ENCODE assay signal across 8 cellular contexts in genomic region chrX:85004255-85004654, GRCh38. TPM values are rescaled to one million over a fixed set of nuclear protein-coding genes. Genes with fewer than 3 reads are reported as not detected.
DNase-seq lines count a peak whose midpoint lies in the region; ATAC-seq and TF ChIP-seq lines count a peak whose summit lies in the region.

No MANE protein-coding gene starts in this region.

- no peaks in the 10 kb centered on the region for H3K9me3 Mint-ChIP-seq in activated T-helper 1 cell treated with anti-CD3 and anti-CD28 coated beads, Interleukin-12 subunit alpha, Interleukin-12 subunit beta, Interleukin-2, Interleukin-4 antibody, amounts not matched to agents 30 ng/mL and 10 ng/mL and 1 ng/mL, durations not matched to agents 14 hours and 24 hours and 36 hours

- H3K27me3 Mint-ChIP-seq in activated T-helper 1 cell treated with anti-CD3 and anti-CD28 coated beads, Interleukin-12 subunit alpha, Interleukin-12 subunit beta, Interleukin-2, Interleukin-4 antibody, amounts not matched to agents 30 ng/mL and 10 ng/mL and 1 ng/mL, durations not matched to agents 14 hours and 24 hours and 36 hours (ENCODE audit: insufficient read depth), result peaks cover 2% of the 10 kb centered on the region

- TF ChIP-seq POLR2A in spleen (IDR thresholded peaks at IDR 0.05), result no peak

- intact Hi-C loops in activated T-helper 1 cell treated with anti-CD3 and anti-CD28 coated beads, Interleukin-12 subunit alpha, Interleukin-12 subunit beta, Interleukin-2, Interleukin-4 antibody, amounts not matched to agents 30 ng/mL and 10 ng/mL and 1 ng/mL, durations not matched to agents 14 hours and 24 hours and 36 hours (cut with micrococcal nuclease), result no loop called here
- intact Hi-C loops in spleen (cut with DNase I; ENCODE audit: low total_unique reads), result no loop called here

- H3K4me1 ChIP-seq in spleen, result peaks cover 0 to 9% (median 4%) of the 10 kb centered on the region in 6 donors

- H3K27me3 ChIP-seq in spleen (replicated peaks in 1 of 7), result no peaks in the 10 kb centered on the region

- TF ChIP-seq CTCF in spleen (IDR thresholded peaks at IDR 0.05 in 8 of 11, conservative IDR thresholded peaks at IDR 0.05 in 3 of 11), result no peak

- no peaks in the 10 kb centered on the region for H3K36me3 Mint-ChIP-seq in activated T-helper 1 cell treated with anti-CD3 and anti-CD28 coated beads, Interleukin-12 subunit alpha, Interleukin-12 subunit beta, Interleukin-2, Interleukin-4 antibody, amounts not matched to agents 30 ng/mL and 10 ng/mL and 1 ng/mL, durations not matched to agents 14 hours and 24 hours and 36 hours (ENCODE audit: low read depth)

- no peaks in the 10 kb centered on the region for H3K9me3 ChIP-seq in spleen

- no peaks in the 10 kb centered on the region for H3K36me3 ChIP-seq in spleen

- DNase-seq in EH (ENCODE audit: low read depth) (peak; percentile 23), spleen (no peak), COLO829 (ENCODE audit: low spot score) (no peak)
- DNase-seq in activated T-helper 1 cell treated with anti-CD3 and anti-CD28 coated beads, Interleukin-12 subunit alpha, Interleukin-12 subunit beta, Interleukin-2, Interleukin-4 antibody, amounts not matched to agents 30 ng/mL and 10 ng/mL and 1 ng/mL, durations not matched to agents 14 hours and 24 hours and 36 hours (ENCODE audit: low spot score), result no peak
- DNase-seq in stimulated activated CD8-positive, alpha-beta memory T cell treated with anti-CD3 and anti-CD28 coated beads, Interleukin-4, amount 100 ng/mL, for 48 hours, result no peak

- peak overlapping the region; percentile 65 for H3K27ac Mint-ChIP-seq in activated T-helper 1 cell treated with anti-CD3 and anti-CD28 coated beads, Interleukin-12 subunit alpha, Interleukin-12 subunit beta, Interleukin-2, Interleukin-4 antibody, amounts not matched to agents 30 ng/mL and 10 ng/mL and 1 ng/mL, durations not matched to agents 14 hours and 24 hours and 36 hours

- H3K4me3 Mint-ChIP-seq in activated T-helper 1 cell treated with anti-CD3 and anti-CD28 coated beads, Interleukin-12 subunit alpha, Interleukin-12 subunit beta, Interleukin-2, Interleukin-4 antibody, amounts not matched to agents 30 ng/mL and 10 ng/mL and 1 ng/mL, durations not matched to agents 14 hours and 24 hours and 36 hours, result peak overlapping the region; percentile 90

- H3K27ac ChIP-seq in spleen, result peak overlapping the region in 5 of 8 donors; percentile 48 to 73 (median 67)

- ATAC-seq in HG03025 (IDR thresholded peaks at IDR 0.05; ENCODE audit: low FRiP score, unreplicated experiment), result peak; percentile 15
- ATAC-seq in HG02571 (IDR thresholded peaks at IDR 0.05; ENCODE audit: unreplicated experiment), result no peak

- H3K4me3 ChIP-seq in iPS-11a (ENCODE audit: low read depth, low read length), result peak overlapping the region; percentile 72
- peak overlapping the region; percentile 46 to 78 (median 54) for H3K4me3 ChIP-seq in spleen

- 8 to 49% (median 12%) methylated on average over 11 of the region's 11 CpGs for WGBS in spleen, 5 donors

- peaks cover 4% of the 10 kb centered on the region for H3K4me1 Mint-ChIP-seq in activated T-helper 1 cell treated with anti-CD3 and anti-CD28 coated beads, Interleukin-12 subunit alpha, Interleukin-12 subunit beta, Interleukin-2, Interleukin-4 antibody, amounts not matched to agents 30 ng/mL and 10 ng/mL and 1 ng/mL, durations not matched to agents 14 hours and 24 hours and 36 hours (ENCODE audit: low read depth)

RNA-seq across cellular contexts. Expression of gene APOOL, which starts 0.6 kb away (rescaled TPM):
- total RNA-seq in activated T-helper 1 cell treated with anti-CD3 and anti-CD28 coated beads, Interleukin-12 subunit alpha, Interleukin-12 subunit beta, Interleukin-2, Interleukin-4 antibody, amounts not matched to agents 30 ng/mL and 10 ng/mL and 1 ng/mL, durations not matched to agents 14 hours and 24 hours and 36 hours, result 16.3 and 18.2 TPM in 2 replicates
- 10 to 100 TPM in 4 of 7 donors, 1 to 10 TPM in 3; 8.2 to 14.4 (median 13.2) TPM for total RNA-seq in spleen
- 1 to 10 TPM; 1.5 to 3.1 (median 1.6) TPM for polyA plus RNA-seq in spleen
